In genomic region chr7:68820321-68820720, GRCh38 we compare ENCODE assay signal across 11 cellular contexts.
"Had no signal": no experiment of that assay in that cellular context is flagged by ENCODE, and none has a peak within 500 bp of the region (broad histone marks: within the 10 kb centered on the region; RNA-seq: fewer than 3 reads in every experiment).

No MANE protein-coding gene starts in this region.

- ATAC-seq: GM23338, HCT116 had no signal

- H3K4me1 Mint-ChIP-seq: GM23338, H9 had no signal

- H3K4me3 Mint-ChIP-seq: GM23338, H9, HFFc6 had no signal

- H3K4me3 ChIP-seq: GM23248, GM23338, HAP-1 had no signal

- H3K27ac Mint-ChIP-seq: GM23338, H9, HFFc6 had no signal

- H3K9me3 ChIP-seq: HAP-1 had no signal

- H3K36me3 ChIP-seq: HAP-1 had no signal

- DNase-seq: GM23248, GOT3, H7, H9, HCEC 1CT, HFFc6 had no signal

- H3K27ac ChIP-seq: GM23248 had no signal

- FAIRE-seq: H1, H54 had no signal
